In the genomic region with DNA sequence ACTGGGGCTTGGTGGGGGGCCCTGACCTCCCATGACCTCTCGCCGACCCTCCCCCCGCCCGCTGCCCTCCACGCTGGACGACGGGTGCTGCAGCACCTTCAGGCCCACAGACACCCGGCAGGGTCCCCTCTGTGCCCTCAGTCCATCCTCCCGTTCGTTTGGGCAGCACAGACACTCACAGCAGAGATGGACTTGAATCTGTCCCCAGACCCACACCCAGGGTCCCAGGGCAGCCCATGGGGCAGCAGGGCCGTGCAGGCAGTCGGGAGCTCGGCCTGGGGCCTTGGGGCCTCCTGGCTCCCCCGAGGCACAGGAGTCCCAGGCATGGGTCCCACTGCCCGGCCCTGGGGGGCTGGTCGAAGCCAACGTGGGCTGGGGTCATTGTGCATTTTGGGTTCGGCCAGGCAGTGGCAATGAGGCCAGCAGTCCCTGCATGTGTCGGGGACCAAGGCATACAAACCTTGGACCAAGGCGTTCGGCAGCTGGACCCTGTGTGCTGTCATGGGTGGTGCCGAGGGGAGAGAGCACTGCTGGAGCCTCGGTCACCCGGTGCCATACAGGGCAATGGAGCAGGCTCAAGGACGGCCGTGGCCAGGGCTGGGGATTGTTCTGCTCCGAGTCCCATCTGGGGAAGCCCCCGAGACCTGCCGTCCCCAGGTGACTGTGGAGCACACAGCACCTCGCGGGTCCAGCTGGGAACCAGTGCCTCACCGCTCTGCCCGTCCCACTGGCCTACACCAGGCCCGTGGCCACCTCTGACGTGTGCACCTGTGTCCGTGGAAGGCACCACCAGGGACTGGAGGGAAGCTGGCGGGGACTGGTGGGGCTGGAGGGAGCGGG, we compare ENCODE assay signal across 31 cellular contexts. TPM values are rescaled to one million over a fixed set of nuclear protein-coding genes. Genes with fewer than 3 reads are reported as not detected.
"Had no signal": no experiment of that assay in that cellular context is flagged by ENCODE, and none has a peak within 500 bp of the region (broad histone marks: within the 10 kb centered on the region; RNA-seq: fewer than 3 reads in every experiment).

No MANE protein-coding gene starts in this region.

- H2AFZ ChIP-seq: hepatocyte, neural progenitor cell had no signal

- H3K9me3 ChIP-seq: ovary, thoracic aorta had no signal

- H3K9me3 Mint-ChIP-seq: stimulated activated effector memory CD8-positive, alpha-beta T cell treated with anti-CD3 and anti-CD28 coated beads, Interleukin-12 subunit alpha, Interleukin-12 subunit beta, amount 100 ng/mL, for 72 hours had no signal

- H3K4me2 ChIP-seq: hepatocyte, neural progenitor cell, smooth muscle cell had no signal

- H3K4me3 Mint-ChIP-seq: endodermal cell; naive thymus-derived CD4-positive, alpha-beta T cell; nephron; neural progenitor cell; stimulated activated effector memory CD8-positive, alpha-beta T cell treated with anti-CD3 and anti-CD28 coated beads, Interleukin-12 subunit alpha, Interleukin-12 subunit beta, amount 100 ng/mL, for 72 hours had no signal

- H3K27ac Mint-ChIP-seq: endodermal cell; naive thymus-derived CD4-positive, alpha-beta T cell; nephron; neural progenitor cell had no signal

- ATAC-seq: foreskin keratinocyte; gastroesophageal sphincter; naive thymus-derived CD4-positive, alpha-beta T cell; sciatic nerve; stimulated activated effector memory CD8-positive, alpha-beta T cell treated with anti-CD3 and anti-CD28 coated beads, Interleukin-12 subunit alpha, Interleukin-12 subunit beta, amount 100 ng/mL, for 72 hours had no signal

- H3K4me1 ChIP-seq: esophagus muscularis mucosa, foreskin keratinocyte, gastroesophageal sphincter, heart left ventricle, neural progenitor cell, tibial nerve, upper lobe of left lung had no signal

- H3K27me3 ChIP-seq: dorsolateral prefrontal cortex, foreskin keratinocyte, hepatocyte, neural progenitor cell, ovary, tibial nerve, upper lobe of left lung had no signal

- H3K4me1 Mint-ChIP-seq: endodermal cell; naive thymus-derived CD4-positive, alpha-beta T cell; nephron; stimulated activated effector memory CD8-positive, alpha-beta T cell treated with anti-CD3 and anti-CD28 coated beads, Interleukin-12 subunit alpha, Interleukin-12 subunit beta, amount 100 ng/mL, for 72 hours had no signal

- DNase-seq: caudate nucleus; cerebellar nuclear complex; dorsolateral prefrontal cortex; effector CD8-positive, alpha-beta T cell; endodermal cell; foreskin keratinocyte; islet precursor cell; mesenchymal stem cell; midbrain; nucleus accumbens; ovary; retina; stimulated activated CD4-positive, alpha-beta T cell treated with anti-CD3 and anti-CD28 coated beads, Interleukin-12 subunit alpha, Interleukin-12 subunit beta, amount 100 ng/mL, for 4 hours; stimulated activated CD4-positive, alpha-beta T cell treated with anti-CD3 and anti-CD28 coated beads, Interleukin-1b, Interleukin-23, amount 100 ng/mL, for 48 hours; stimulated activated CD4-positive, alpha-beta T cell treated with anti-CD3 and anti-CD28 coated beads, Interleukin-4, amount 100 ng/mL, for 24 hours; stimulated activated naive CD4-positive, alpha-beta T cell treated with Interleukin-2 at 50 U/mL for 16 hours; upper lobe of left lung had no signal

- H3K27ac ChIP-seq: dorsolateral prefrontal cortex, epithelial cell of prostate, esophagus muscularis mucosa, foreskin keratinocyte, gastroesophageal sphincter, heart left ventricle, hepatocyte, neural progenitor cell, ovary, thoracic aorta, tibial nerve, upper lobe of left lung had no signal

- H3K36me3 ChIP-seq: esophagus muscularis mucosa, gastroesophageal sphincter, heart left ventricle, neural progenitor cell, ovary, thoracic aorta, tibial nerve, upper lobe of left lung had no signal

- H3K79me2 ChIP-seq: hepatocyte had no signal

- H3K36me3 Mint-ChIP-seq: naive thymus-derived CD4-positive, alpha-beta T cell; neural progenitor cell; stimulated activated effector memory CD8-positive, alpha-beta T cell treated with anti-CD3 and anti-CD28 coated beads, Interleukin-12 subunit alpha, Interleukin-12 subunit beta, amount 100 ng/mL, for 72 hours had no signal

- H3K9ac ChIP-seq: neural progenitor cell had no signal

- H3K4me3 ChIP-seq: dorsolateral prefrontal cortex, esophagus muscularis mucosa, gastroesophageal sphincter, heart left ventricle, hepatocyte, neural progenitor cell, ovary, smooth muscle cell, thoracic aorta, tibial nerve, upper lobe of left lung had no signal

RNA-seq across cellular contexts. Expression of gene BRSK2, which starts 19.3 kb away (rescaled TPM):
- polyA plus RNA-seq: liver; naive thymus-derived CD4-positive, alpha-beta T cell had no signal
